Comparison of ENCODE assay signal across 11 cellular contexts in genomic region chr4:94454405-94454804, GRCh38. TPM values are rescaled to one million over a fixed set of nuclear protein-coding genes. Genes with fewer than 3 reads are reported as not detected.
DNase-seq lines count a peak whose midpoint lies in the region; ATAC-seq, FAIRE-seq and TF ChIP-seq lines count a peak whose summit lies in the region.
"Had no signal": no experiment of that assay in that cellular context is flagged by ENCODE, and none has a peak within 500 bp of the region (broad histone marks: within the 10 kb centered on the region; RNA-seq: fewer than 3 reads in every experiment).

No MANE protein-coding gene starts in this region.

- peak overlapping the region; percentile 85 for H3K4me2 ChIP-seq in A549

- peak overlapping the region; percentile 87 for H3K4me3 ChIP-seq in A549
- H3K4me3 ChIP-seq in duodenal mucosa (ENCODE audit: low read depth in 1 of 2, low read length in 2 of 2): peak overlapping the region; percentile 59 to 78

- TF ChIP-seq RAD21 in A549 (conservative IDR thresholded peaks at IDR 0.05 in 1 of 2, IDR thresholded peaks at IDR 0.05 in 1 of 2): no peak

- peak overlapping the region; percentile 70 to 85 for H3K27ac ChIP-seq in A549
- peak overlapping the region; percentile 35 for H3K27ac ChIP-seq in duodenal mucosa (ENCODE audit: low read depth, low read length)

- no peak for FAIRE-seq in A549 (lab: Jason Lieb, UNC)
- FAIRE-seq: TTC549 had no signal

- H3K4me3 Mint-ChIP-seq in nephron: peak overlapping the region; percentile 69 to 83 (median 78)

- peak overlapping the region; percentile 6 to 27 for H3K9ac ChIP-seq in duodenal mucosa (ENCODE audit: low read depth in 1 of 2, low read length in 2 of 2)

- H3K4me1 ChIP-seq in A549: peaks cover 48% of the 10 kb centered on the region
- H3K4me1 ChIP-seq in duodenal mucosa (ENCODE audit: control insufficient read depth in 1 of 2, insufficient read depth in 2 of 2, low read length in 2 of 2): peaks cover 12 to 21% of the 10 kb centered on the region in 2 donors

- peak overlapping the region; percentile 34 to 85 (median 82) for H3K27ac Mint-ChIP-seq in nephron
- H3K27ac Mint-ChIP-seq: B cell had no signal

- ATAC-seq in A549: no peak
- ATAC-seq in GM21381 (IDR thresholded peaks at IDR 0.05; ENCODE audit: unreplicated experiment): no peak

- H3K27me3 ChIP-seq in duodenal mucosa (ENCODE audit: control insufficient read depth in 1 of 2, insufficient read depth in 2 of 2, low read length in 2 of 2): no peaks in the 10 kb centered on the region

- DNase-seq in A549 (ENCODE audit: low read depth in 1 of 2, low spot score in 1 of 2): no peak
- DNase-seq in OCI-M1 (lab: John Stamatoyannopoulos, UW): peak; percentile 59
- no peak for DNase-seq in HUDEP-2 (lab: John Stamatoyannopoulos, UW; ENCODE audit: unreplicated experiment in 76 of 76)
- no peak for DNase-seq in AML-193 (lab: John Stamatoyannopoulos, UW)
- DNase-seq in COLO829 (ENCODE audit: low spot score): no peak
- DNase-seq: NCI-H2227 treated with DMSO at 0.1 percent for 48 hours had no signal

- H3K27me3 Mint-ChIP-seq in nephron (ENCODE audit: low read depth): no peaks in the 10 kb centered on the region

- TF ChIP-seq POLR2A in A549 (IDR thresholded peaks at IDR 0.05; ENCODE audit: low read length): no peak

- CTCF ChIA-PET in A549 (lab: Yijun Ruan, JAX): interaction anchor here (0.9 to 2.2 kb wide), 2 partner anchors 20 to 48 kb away, joined by 3 to 6 read pairs; no protein-coding TSS in a partner anchor

- peaks cover 42% of the 10 kb centered on the region for H3K4me1 Mint-ChIP-seq in nephron

- TF ChIP-seq CTCF in A549 (IDR thresholded peaks at IDR 0.05): no peak
- TF ChIP-seq CTCF in nephron (IDR thresholded peaks at IDR 0.05; ENCODE audit: unreplicated experiment in 3 of 3): no peak

- H3K36me3 Mint-ChIP-seq in nephron (ENCODE audit: low read depth): peaks cover 7% of the 10 kb centered on the region

- H3K9me3 ChIP-seq in A549 (no peaks in the 10 kb centered on the region), duodenal mucosa (ENCODE audit: control insufficient read depth in 1 of 2, low read length in 2 of 2) (no peaks in the 10 kb centered on the region)

- TF ChIP-seq EP300 in A549 (IDR thresholded peaks at IDR 0.05): no peak

- POLR2A ChIA-PET in A549 (lab: Yijun Ruan, JAX): no interaction called here

- no peaks in the 10 kb centered on the region for H3K9me3 Mint-ChIP-seq in nephron

- 6% methylated on average over 2 of the region's 2 CpGs for WGBS in A549 (ENCODE audit: missing lambda C conversion rate)

- peaks cover 4 to 5% of the 10 kb centered on the region in 2 donors for H3K36me3 ChIP-seq in duodenal mucosa (ENCODE audit: control insufficient read depth in 1 of 2, insufficient read depth in 2 of 2, low read length in 2 of 2)

TF ChIP-seq in A549, 52 proteins besides CTCF, POLR2A, EP300 and RAD21:
- no peak for TF ChIP-seq MAX (IDR thresholded peaks at IDR 0.05)
- TF ChIP-seq EHF (CRISPR knock-in tag; IDR thresholded peaks at IDR 0.05): no peak
- TF ChIP-seq NR3C1 (IDR thresholded peaks at IDR 0.05): no peak
- TF ChIP-seq NPAS2 (CRISPR knock-in tag; IDR thresholded peaks at IDR 0.05; ENCODE audit: borderline replicate concordance): no peak
- TF ChIP-seq MYC (IDR thresholded peaks at IDR 0.05; ENCODE audit: borderline replicate concordance, low read length): no peak
- TF ChIP-seq FOSB (CRISPR knock-in tag; IDR thresholded peaks at IDR 0.05): no peak
- TF ChIP-seq RNF2 (IDR thresholded peaks at IDR 0.05; ENCODE audit: borderline replicate concordance, low read depth): no peak

RNA-seq across cellular contexts. Expression of gene PDLIM5, which starts 2.7 kb away (rescaled TPM):
- 199 and 242 TPM in 2 replicates for polyA plus RNA-seq in A549 (2011; rRNA removed)
- 49.8 and 61.2 TPM in 2 replicates for polyA plus RNA-seq in A549 (2012; cell fraction: cytosol; rRNA removed)
- polyA plus RNA-seq in A549 (2012; cell fraction: nucleus; rRNA removed): 46.5 and 53.3 TPM in 2 replicates
- polyA plus RNA-seq in A549 (2017; fragmentation: RNase III; extraction: RNeasy Plus Mini Kit Qiagen cat#74134 plus additional on column Dnase treatment): 43.9 to 54.2 TPM (median 48.2 TPM) in 3 replicates
- 282 and 319 TPM in 2 replicates for polyA minus RNA-seq in A549 (2011; rRNA and poly(A)+ RNA removed)
